Comparison of ENCODE assay signal across 8 cellular contexts in genomic region chrX:71533514-71533849, GRCh38. TPM values are rescaled to one million over a fixed set of nuclear protein-coding genes. Genes with fewer than 3 reads are reported as not detected.
A peak's percentile ranks its signal among the peaks of the same experiment; 100 is the strongest.
DNase-seq lines count a peak whose midpoint lies in the region; ATAC-seq and TF ChIP-seq lines count a peak whose summit lies in the region.

No MANE protein-coding gene starts in this region.

- ATAC-seq in HG02571 (IDR thresholded peaks at IDR 0.05; ENCODE audit: unreplicated experiment) (no peak), GM21723 (IDR thresholded peaks at IDR 0.05; ENCODE audit: unreplicated experiment) (no peak), HG03439 (IDR thresholded peaks at IDR 0.05; ENCODE audit: unreplicated experiment) (no peak)

- no peaks in the 10 kb centered on the region for H3K9me3 ChIP-seq in skeletal muscle satellite cell (replicated peaks; ENCODE audit: low read length)

- H3K27ac Mint-ChIP-seq in glutamatergic neuron (ENCODE audit: unreplicated experiment): peak overlapping the region; percentile 97

- H3K27me3 ChIP-seq in H7 (ENCODE audit: control insufficient read depth, insufficient read depth, low read length) (no peaks in the 10 kb centered on the region), skeletal muscle satellite cell (ENCODE audit: control insufficient read depth, insufficient read depth, low read length) (no peaks in the 10 kb centered on the region)

- peak overlapping the region; percentile 89 for H3K9ac ChIP-seq in skeletal muscle satellite cell (ENCODE audit: low read depth, low read length)

- peaks cover 4% of the 10 kb centered on the region for H3K36me3 Mint-ChIP-seq in glutamatergic neuron (ENCODE audit: unreplicated experiment)

- no peak for DNase-seq in H7
- DNase-seq in glutamatergic neuron: no peak
- no peak for DNase-seq in NCI-H226

- H3K4me1 ChIP-seq in skeletal muscle satellite cell (ENCODE audit: control insufficient read depth, insufficient read depth, low read length): peaks cover 4% of the 10 kb centered on the region

- H3K36me3 ChIP-seq in H7 (replicated peaks; ENCODE audit: control insufficient read depth, insufficient read depth, low read length) (no peaks in the 10 kb centered on the region; the same call in 1 of the 2 replicates), skeletal muscle satellite cell (ENCODE audit: insufficient read depth, low read length) (no peaks in the 10 kb centered on the region)

- peak overlapping the region; percentile 81 for H3K4me2 ChIP-seq in skeletal muscle satellite cell (ENCODE audit: low read length)

- H3K4me1 Mint-ChIP-seq in glutamatergic neuron (ENCODE audit: low read depth, unreplicated experiment): peaks cover 1% of the 10 kb centered on the region

- H3K4me3 Mint-ChIP-seq in glutamatergic neuron (ENCODE audit: unreplicated experiment): peak overlapping the region; percentile 97

- TF ChIP-seq CTCF in WI38 (IDR thresholded peaks at IDR 0.05; ENCODE audit: low read depth, low read length) (no peak), glutamatergic neuron (IDR thresholded peaks at IDR 0.05; ENCODE audit: partially characterized antibody, unreplicated experiment) (no peak)

- H3K27me3 Mint-ChIP-seq in glutamatergic neuron (ENCODE audit: unreplicated experiment): peaks cover 6% of the 10 kb centered on the region

- peaks cover 10% of the 10 kb centered on the region for H3K9me3 Mint-ChIP-seq in glutamatergic neuron (ENCODE audit: unreplicated experiment)

- peak overlapping the region; percentile 87 for H3K4me3 ChIP-seq in H7 (ENCODE audit: insufficient read depth, low read depth, low read length)
- H3K4me3 ChIP-seq in WI38 (ENCODE audit: low read depth, low read length): peak overlapping the region; percentile 79
- H3K4me3 ChIP-seq in skeletal muscle satellite cell (ENCODE audit: low read length): peak overlapping the region; percentile 83

RNA-seq across cellular contexts. Expression of gene OGT, which starts 0.6 kb away (rescaled TPM):
- 74.9 and 88.1 TPM in 2 replicates for total RNA-seq in H7 (2014; rRNA removed; shearing (Covaris generic))
- 185 TPM for total RNA-seq in glutamatergic neuron (ENCODE audit: unreplicated experiment)
- 92.2 and 94.6 TPM in 2 replicates for total RNA-seq in skeletal muscle satellite cell (2012; rRNA removed)

RNA-seq across cellular contexts. Expression of gene GCNA, which starts 44.8 kb away (rescaled TPM):
- total RNA-seq in H7 (2014; rRNA removed; shearing (Covaris generic)): 0.55 and 1.1 TPM in 2 replicates
- total RNA-seq in glutamatergic neuron (ENCODE audit: unreplicated experiment): 2.5 TPM
- total RNA-seq in skeletal muscle satellite cell (2012; rRNA removed): 2.0 TPM in 2 replicates
